Comparison of ENCODE assay signal across 8 cellular contexts in the genomic region with DNA sequence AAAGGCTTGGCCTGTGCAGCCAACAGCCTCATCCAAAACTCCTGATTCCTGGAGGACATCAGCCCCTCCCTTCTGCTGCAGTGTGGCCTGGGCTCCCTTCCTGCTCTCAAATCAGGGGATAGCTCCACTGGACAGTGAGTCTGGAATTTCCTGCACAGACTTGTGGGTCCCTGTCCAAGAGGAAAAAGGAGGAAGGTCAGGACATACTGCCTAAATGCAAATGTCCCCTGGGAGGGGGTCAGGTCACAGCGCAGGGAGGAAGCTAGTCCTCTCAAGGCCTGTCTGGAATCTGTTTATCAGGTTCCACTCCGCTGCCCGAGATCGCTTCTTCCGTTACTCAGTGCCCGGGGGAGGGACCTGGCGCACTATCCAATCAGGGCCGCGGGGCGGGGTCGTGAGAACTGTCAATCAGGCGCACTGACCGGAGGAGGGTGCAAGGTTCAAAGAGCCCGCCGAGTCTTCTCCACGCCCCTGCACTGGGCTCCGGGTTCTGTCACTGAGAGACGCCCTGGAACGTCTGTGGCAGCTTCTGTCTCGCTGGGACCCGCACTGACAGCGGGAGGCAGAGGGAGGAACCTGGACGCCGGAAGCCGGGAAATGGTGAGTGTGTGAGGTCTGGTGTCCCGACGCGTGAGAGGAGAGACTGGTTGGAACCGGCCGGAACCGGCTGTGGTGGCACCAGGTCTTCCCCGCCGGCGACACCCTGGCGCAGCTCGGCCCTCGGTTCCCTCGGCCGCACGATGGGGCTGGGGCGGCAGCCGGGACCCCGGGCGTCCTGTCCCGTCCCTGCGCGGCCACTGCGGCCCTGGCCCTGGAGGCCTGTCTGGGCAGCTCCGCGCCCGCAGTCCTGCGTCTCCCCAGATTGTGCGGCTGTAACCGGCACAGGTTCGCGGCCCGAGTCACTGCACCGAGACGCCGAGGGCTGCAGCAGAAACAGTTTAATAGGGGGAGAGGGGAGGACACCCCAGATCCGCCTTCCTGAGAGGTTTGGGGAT. TPM values are rescaled to one million over a fixed set of nuclear protein-coding genes. Genes with fewer than 3 reads are reported as not detected.
A peak's percentile ranks its signal among the peaks of the same experiment; 100 is the strongest.
DNase-seq lines count a peak whose midpoint lies in the region; ATAC-seq and TF ChIP-seq lines count a peak whose summit lies in the region.

A gene (plus strand): TSS at position 404 of the 995 bp plus-strand sequence. CDS start 194 bp downstream, at position 598.

- H3K27me3 ChIP-seq in suprapubic skin: no peaks in the 10 kb centered on the region

- no peak for TF ChIP-seq EP300 in suprapubic skin (IDR thresholded peaks at IDR 0.05)

- POLR2A ChIA-PET in HEK293 (lab: Yijun Ruan, JAX): interaction anchor here (0.5 to 1.7 kb wide), 12 partner anchors 9 to 617 kb away, joined by 3 to 9 read pairs (median 4); a partner anchor contains a TSS

- H3K27ac ChIP-seq in HEK293 (ENCODE audit: extremely low read depth, low read depth, low read length): no peak within 1 kb of the TSS
- H3K27ac ChIP-seq in suprapubic skin: peak within 1 kb of the TSS; percentile 90

- H3K36me3 ChIP-seq in HEK293 (ENCODE audit: control insufficient read depth in 2 of 2, insufficient read depth in 1 of 2, low read length in 2 of 2) (peaks cover 0 to 2% of the 10 kb centered on the region in 2 experiments; a peak in 1 of 3 replicates), suprapubic skin (no peaks in the 10 kb centered on the region)

- peak in 1 of 2 donors; percentile 29 for TF ChIP-seq POLR2A in suprapubic skin (IDR thresholded peaks at IDR 0.05)

- ATAC-seq in SK-N-SH treated with all-trans-retinoic acid at 6 μM for 48 hours: peak; percentile 96
- peak; percentile 95 to 99 for ATAC-seq in activated naive CD4-positive, alpha-beta T cell treated with anti-CD3 and anti-CD28 coated beads, Interleukin-2, amount 50 U/mL, for 72 hours
- peak; percentile 99 for ATAC-seq in omental fat pad (ENCODE audit: low FRiP score)

- peak within 1 kb of the TSS; percentile 94 to 95 for H3K27ac Mint-ChIP-seq in activated naive CD4-positive, alpha-beta T cell treated with anti-CD3 and anti-CD28 coated beads, Interleukin-2, amount 50 U/mL, for 72 hours

- no peaks in the 10 kb centered on the region for H3K4me1 ChIP-seq in HEK293 (ENCODE audit: control insufficient read depth, insufficient read depth, low read length)
- H3K4me1 ChIP-seq in suprapubic skin: peaks cover 22% of the 10 kb centered on the region

- DNase-seq in GF-D8 (lab: John Stamatoyannopoulos, UW) (peak; percentile 77), NAMALWA (ENCODE audit: low spot score) (peak; percentile 96), glomerular visceral epithelial cell (ENCODE audit: extremely low spot score) (peak; percentile 95), omental fat pad (ENCODE audit: low spot score) (peak; percentile 98), suprapubic skin (ENCODE audit: low spot score in 2 of 2) (peak; percentile 99)
- peak; percentile 95 to 98 for DNase-seq in activated naive CD4-positive, alpha-beta T cell treated with anti-CD3 and anti-CD28 coated beads, Interleukin-2, amount 50 U/mL, for 72 hours (ENCODE audit: low spot score in 2 of 2)

- peak within 1 kb of the TSS; percentile 54 for H3K4me3 ChIP-seq in HEK293 (ENCODE audit: low read depth, low read length)
- H3K4me3 ChIP-seq in suprapubic skin: peak within 1 kb of the TSS; percentile 88

- peaks cover 16 to 31% of the 10 kb centered on the region in 2 donors for H3K9me3 Mint-ChIP-seq in activated naive CD4-positive, alpha-beta T cell treated with anti-CD3 and anti-CD28 coated beads, Interleukin-2, amount 50 U/mL, for 72 hours

- TF ChIP-seq CTCF in HEK293 (tag by site-specific recombination; IDR thresholded peaks at IDR 0.05) (no peak), omental fat pad (IDR thresholded peaks at IDR 0.05) (no peak), suprapubic skin (IDR thresholded peaks at IDR 0.05) (no peak)

- 0% methylated on average over 6 of the region's 61 CpGs for WGBS in suprapubic skin

- H3K9me3 ChIP-seq in HEK293 (ENCODE audit: control insufficient read depth, insufficient read depth, low read depth, low read length) (no peaks in the 10 kb centered on the region), suprapubic skin (peaks cover 10% of the 10 kb centered on the region)

- peaks cover 43 to 66% of the 10 kb centered on the region in 2 donors for H3K36me3 Mint-ChIP-seq in activated naive CD4-positive, alpha-beta T cell treated with anti-CD3 and anti-CD28 coated beads, Interleukin-2, amount 50 U/mL, for 72 hours

- CTCF ChIA-PET in HEK293 (lab: Yijun Ruan, JAX): interaction anchor here (0.6 to 1.0 kb wide), 5 partner anchors 31 to 1100 kb away, joined by 3 to 4 read pairs (median 4); a partner anchor contains a TSS

TF ChIP-seq in HEK293, 187 proteins besides CTCF, POLR2A, EP300 and RAD21 (continues in another document):
- TF ChIP-seq ZBTB48 (tag by site-specific recombination; IDR thresholded peaks at IDR 0.05) (no peak), ZFP69B (tag by site-specific recombination; IDR thresholded peaks at IDR 0.05) (peak; percentile 67; the same call in 1 of the 2 replicates), ZNF121 (tag by site-specific recombination; IDR thresholded peaks at IDR 0.05) (no peak), ZNF2 (tag by site-specific recombination; IDR thresholded peaks at IDR 0.05) (no peak), ZBTB1 (tag by site-specific recombination; IDR thresholded peaks at IDR 0.05) (no peak), WT1 (tag by site-specific recombination; IDR thresholded peaks at IDR 0.05) (no peak), ZNF19 (tag by site-specific recombination; IDR thresholded peaks at IDR 0.05; ENCODE audit: low read depth) (no peak)
- TF ChIP-seq, protein P1, sequence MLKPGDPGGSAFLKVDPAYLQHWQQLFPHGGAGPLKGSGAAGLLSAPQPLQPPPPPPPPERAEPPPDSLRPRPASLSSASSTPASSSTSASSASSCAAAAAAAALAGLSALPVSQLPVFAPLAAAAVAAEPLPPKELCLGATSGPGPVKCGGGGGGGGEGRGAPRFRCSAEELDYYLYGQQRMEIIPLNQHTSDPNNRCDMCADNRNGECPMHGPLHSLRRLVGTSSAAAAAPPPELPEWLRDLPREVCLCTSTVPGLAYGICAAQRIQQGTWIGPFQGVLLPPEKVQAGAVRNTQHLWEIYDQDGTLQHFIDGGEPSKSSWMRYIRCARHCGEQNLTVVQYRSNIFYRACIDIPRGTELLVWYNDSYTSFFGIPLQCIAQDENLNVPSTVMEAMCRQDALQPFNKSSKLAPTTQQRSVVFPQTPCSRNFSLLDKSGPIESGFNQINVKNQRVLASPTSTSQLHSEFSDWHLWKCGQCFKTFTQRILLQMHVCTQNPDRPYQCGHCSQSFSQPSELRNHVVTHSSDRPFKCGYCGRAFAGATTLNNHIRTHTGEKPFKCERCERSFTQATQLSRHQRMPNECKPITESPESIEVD (tag by site-specific recombination; IDR thresholded peaks at IDR 0.05): no peak

TF ChIP-seq in SK-N-SH treated with all-trans-retinoic acid at 6 μM for 48 hours, 23 proteins besides CTCF, POLR2A, EP300 and RAD21:
- TF ChIP-seq ZNF8 (CRISPR knock-in tag; IDR thresholded peaks at IDR 0.05): no peak
- TF ChIP-seq TCF4 (CRISPR knock-in tag; IDR thresholded peaks at IDR 0.05; ENCODE audit: borderline replicate concordance): no peak; the same call in 1 of the 2 replicates
- TF ChIP-seq OSR1 (CRISPR knock-in tag; IDR thresholded peaks at IDR 0.05): no peak
- no peak for TF ChIP-seq ISL1 (CRISPR knock-in tag; IDR thresholded peaks at IDR 0.05)
- no peak for TF ChIP-seq PPARA (CRISPR knock-in tag; IDR thresholded peaks at IDR 0.05; ENCODE audit: borderline replicate concordance)
- TF ChIP-seq, protein P2, sequence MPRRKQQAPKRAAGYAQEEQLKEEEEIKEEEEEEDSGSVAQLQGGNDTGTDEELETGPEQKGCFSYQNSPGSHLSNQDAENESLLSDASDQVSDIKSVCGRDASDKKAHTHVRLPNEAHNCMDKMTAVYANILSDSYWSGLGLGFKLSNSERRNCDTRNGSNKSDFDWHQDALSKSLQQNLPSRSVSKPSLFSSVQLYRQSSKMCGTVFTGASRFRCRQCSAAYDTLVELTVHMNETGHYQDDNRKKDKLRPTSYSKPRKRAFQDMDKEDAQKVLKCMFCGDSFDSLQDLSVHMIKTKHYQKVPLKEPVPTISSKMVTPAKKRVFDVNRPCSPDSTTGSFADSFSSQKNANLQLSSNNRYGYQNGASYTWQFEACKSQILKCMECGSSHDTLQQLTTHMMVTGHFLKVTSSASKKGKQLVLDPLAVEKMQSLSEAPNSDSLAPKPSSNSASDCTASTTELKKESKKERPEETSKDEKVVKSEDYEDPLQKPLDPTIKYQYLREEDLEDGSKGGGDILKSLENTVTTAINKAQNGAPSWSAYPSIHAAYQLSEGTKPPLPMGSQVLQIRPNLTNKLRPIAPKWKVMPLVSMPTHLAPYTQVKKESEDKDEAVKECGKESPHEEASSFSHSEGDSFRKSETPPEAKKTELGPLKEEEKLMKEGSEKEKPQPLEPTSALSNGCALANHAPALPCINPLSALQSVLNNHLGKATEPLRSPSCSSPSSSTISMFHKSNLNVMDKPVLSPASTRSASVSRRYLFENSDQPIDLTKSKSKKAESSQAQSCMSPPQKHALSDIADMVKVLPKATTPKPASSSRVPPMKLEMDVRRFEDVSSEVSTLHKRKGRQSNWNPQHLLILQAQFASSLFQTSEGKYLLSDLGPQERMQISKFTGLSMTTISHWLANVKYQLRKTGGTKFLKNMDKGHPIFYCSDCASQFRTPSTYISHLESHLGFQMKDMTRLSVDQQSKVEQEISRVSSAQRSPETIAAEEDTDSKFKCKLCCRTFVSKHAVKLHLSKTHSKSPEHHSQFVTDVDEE (CRISPR knock-in tag; IDR thresholded peaks at IDR 0.05): no peak
- TF ChIP-seq, protein P3, sequence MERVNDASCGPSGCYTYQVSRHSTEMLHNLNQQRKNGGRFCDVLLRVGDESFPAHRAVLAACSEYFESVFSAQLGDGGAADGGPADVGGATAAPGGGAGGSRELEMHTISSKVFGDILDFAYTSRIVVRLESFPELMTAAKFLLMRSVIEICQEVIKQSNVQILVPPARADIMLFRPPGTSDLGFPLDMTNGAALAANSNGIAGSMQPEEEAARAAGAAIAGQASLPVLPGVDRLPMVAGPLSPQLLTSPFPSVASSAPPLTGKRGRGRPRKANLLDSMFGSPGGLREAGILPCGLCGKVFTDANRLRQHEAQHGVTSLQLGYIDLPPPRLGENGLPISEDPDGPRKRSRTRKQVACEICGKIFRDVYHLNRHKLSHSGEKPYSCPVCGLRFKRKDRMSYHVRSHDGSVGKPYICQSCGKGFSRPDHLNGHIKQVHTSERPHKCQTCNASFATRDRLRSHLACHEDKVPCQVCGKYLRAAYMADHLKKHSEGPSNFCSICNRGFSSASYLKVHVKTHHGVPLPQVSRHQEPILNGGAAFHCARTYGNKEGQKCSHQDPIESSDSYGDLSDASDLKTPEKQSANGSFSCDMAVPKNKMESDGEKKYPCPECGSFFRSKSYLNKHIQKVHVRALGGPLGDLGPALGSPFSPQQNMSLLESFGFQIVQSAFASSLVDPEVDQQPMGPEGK (CRISPR knock-in tag; IDR thresholded peaks at IDR 0.05; ENCODE audit: borderline replicate concordance): no peak
TF ChIP-seq in SK-N-SH treated with all-trans-retinoic acid at 6 μM for 48 hours: peak in this region for 0.

RNA-seq across cellular contexts. Expression of the gene that starts here (rescaled TPM):
- 10 to 100 TPM in 1 of 2 donors, 1 to 10 TPM in 1; 2.8 to 10.1 TPM for total RNA-seq in activated naive CD4-positive, alpha-beta T cell treated with anti-CD3 and anti-CD28 coated beads, Interleukin-2, amount 50 U/mL, for 72 hours
- total RNA-seq in omental fat pad: 10 to 100 TPM in 1 of 4 donors, 1 to 10 TPM in 3; 2.6 to 12.8 (median 4.6) TPM
- 1 to 10 TPM; 1.7 to 7.5 (median 3.9) TPM for total RNA-seq in suprapubic skin
